ENCODE assay signal across 8 cellular contexts in the genomic region with DNA sequence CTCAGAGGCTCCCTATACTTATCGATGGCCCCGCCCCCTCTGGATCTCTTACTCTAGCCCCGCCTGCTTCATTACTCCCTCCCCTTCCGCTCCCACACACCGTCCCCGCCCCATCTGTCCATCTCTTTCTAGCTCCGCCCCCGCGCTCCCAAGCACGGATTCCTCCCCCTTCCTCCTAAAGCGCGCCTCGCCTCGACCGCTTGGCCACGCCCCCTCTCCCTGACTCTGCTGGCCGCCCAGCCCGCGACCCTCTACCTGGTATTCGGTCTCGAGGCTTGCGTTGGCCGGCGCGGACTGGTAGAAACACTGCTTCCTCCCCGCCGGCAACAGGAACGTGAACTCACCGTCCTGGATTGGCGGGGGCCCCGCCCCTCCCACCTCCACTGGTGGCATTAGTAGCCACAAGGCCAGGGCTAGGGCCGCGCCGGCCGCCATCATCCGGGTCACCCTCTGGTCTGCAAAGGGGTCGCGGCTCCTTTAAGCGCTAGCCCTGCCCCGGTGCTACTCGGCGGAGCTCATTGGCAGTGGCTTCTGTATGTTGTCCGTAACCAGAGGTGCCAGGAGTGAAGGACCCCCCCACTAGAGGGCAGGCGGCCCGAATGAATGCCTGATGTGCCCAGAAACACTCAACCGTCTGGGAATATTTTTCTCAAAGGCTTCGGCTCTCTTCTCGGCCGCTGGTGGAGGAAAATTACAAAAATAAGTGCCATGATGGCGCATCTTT. TPM values are rescaled to one million over a fixed set of nuclear protein-coding genes. Genes with fewer than 3 reads are reported as not detected.
DNase-seq lines count a peak whose midpoint lies in the region; ATAC-seq and TF ChIP-seq lines count a peak whose summit lies in the region.

A gene with protein sequence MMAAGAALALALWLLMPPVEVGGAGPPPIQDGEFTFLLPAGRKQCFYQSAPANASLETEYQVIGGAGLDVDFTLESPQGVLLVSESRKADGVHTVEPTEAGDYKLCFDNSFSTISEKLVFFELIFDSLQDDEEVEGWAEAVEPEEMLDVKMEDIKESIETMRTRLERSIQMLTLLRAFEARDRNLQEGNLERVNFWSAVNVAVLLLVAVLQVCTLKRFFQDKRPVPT (minus strand): TSS at position 459 of the 724 bp plus-strand sequence. CDS start 21 bp downstream, at position 438.

- H3K27ac ChIP-seq in SU-DHL-6 (ENCODE audit: low read depth, low read length) (peak within 1 kb of the TSS; percentile 84), ovary (peak within 1 kb of the TSS; percentile 73 to 98), thyroid gland (peak within 1 kb of the TSS; percentile 97 to 99 (median 99))

- H3K27ac Mint-ChIP-seq in activated naive CD8-positive, alpha-beta T cell treated with anti-CD3 and anti-CD28 coated beads, Interleukin-2, amount 10 ng/mL, durations not matched to agents 7 days and 5 days: peak within 1 kb of the TSS; percentile 98

- POLR2A ChIA-PET in activated naive CD8-positive, alpha-beta T cell treated with anti-CD3 and anti-CD28 coated beads, Interleukin-2, amount 10 ng/mL, durations not matched to agents 7 days and 5 days (lab: Charles Lee): interaction anchor here (0.6 to 2.2 kb wide), 20 partner anchors 9 to 1008 kb away, joined by 3 to 26 read pairs (median 4); a partner anchor contains a TSS

- no peaks in the 10 kb centered on the region for H3K79me2 ChIP-seq in SU-DHL-6 (ENCODE audit: insufficient read depth, low read length)

- H3K4me1 Mint-ChIP-seq in activated naive CD8-positive, alpha-beta T cell treated with anti-CD3 and anti-CD28 coated beads, Interleukin-2, amount 10 ng/mL, durations not matched to agents 7 days and 5 days: peaks cover 14% of the 10 kb centered on the region

- H3K4me3 ChIP-seq in SU-DHL-6 (ENCODE audit: insufficient read depth, low read length, poor library complexity, severe bottlenecking) (peak within 1 kb of the TSS; percentile 62), ovary (peak within 1 kb of the TSS; percentile 68), thyroid gland (replicated peaks in 1 of 3) (peak within 1 kb of the TSS; percentile 63 to 76 (median 73))

- peak within 1 kb of the TSS; percentile 78 for H3K9ac ChIP-seq in SU-DHL-6 (ENCODE audit: low read length)

- H3K4me1 ChIP-seq in ovary (ENCODE audit: insufficient read depth) (peaks cover 4% of the 10 kb centered on the region), thyroid gland (peaks cover 6 to 7% of the 10 kb centered on the region in 2 donors)

- H3K4me2 ChIP-seq in SU-DHL-6 (ENCODE audit: low read depth, low read length, poor library complexity, severe bottlenecking): peak within 1 kb of the TSS; percentile 58

- ATAC-seq in HG02623 (IDR thresholded peaks at IDR 0.05; ENCODE audit: unreplicated experiment): peak; percentile 70
- ATAC-seq in activated naive CD8-positive, alpha-beta T cell treated with anti-CD3 and anti-CD28 coated beads, Interleukin-2, amount 10 ng/mL, durations not matched to agents 7 days and 5 days (ENCODE audit: low read depth): peak; percentile 90
- peak; percentile 95 for ATAC-seq in Right ventricle myocardium inferior

- TF ChIP-seq POLR2A in GM10847 (IDR thresholded peaks at IDR 0.05; ENCODE audit: extremely low read depth, insufficient read length) (peak; percentile 30), ovary (IDR thresholded peaks at IDR 0.05) (peak; percentile 58), thyroid gland (IDR thresholded peaks at IDR 0.05) (peak in 1 of 2 donors; percentile 67)

- no peaks in the 10 kb centered on the region for H3K9me3 ChIP-seq in SU-DHL-6 (ENCODE audit: insufficient read depth, low read length)
- H3K9me3 ChIP-seq in ovary: no peaks in the 10 kb centered on the region
- no peaks in the 10 kb centered on the region for H3K9me3 ChIP-seq in thyroid gland

- peak; percentile 25 for TF ChIP-seq EP300 in ovary (IDR thresholded peaks at IDR 0.05)

- peaks cover 12% of the 10 kb centered on the region for H3F3A ChIP-seq in SU-DHL-6 (ENCODE audit: insufficient read depth)

- H2AFZ ChIP-seq in SU-DHL-6 (ENCODE audit: low read depth, low read length, severe bottlenecking): peak within 1 kb of the TSS; percentile 84

- H3K27me3 Mint-ChIP-seq in activated naive CD8-positive, alpha-beta T cell treated with anti-CD3 and anti-CD28 coated beads, Interleukin-2, amount 10 ng/mL, durations not matched to agents 7 days and 5 days: peaks cover 4% of the 10 kb centered on the region

- DNase-seq in NCI-H128 (lab: John Stamatoyannopoulos, UW; ENCODE audit: unreplicated experiment) (peak; percentile 99), Right ventricle myocardium inferior (ENCODE audit: missing footprints) (peak; percentile 100), ovary (peak; percentile 94 to 100 (median 100)), thyroid gland (peak; percentile 100)
- DNase-seq in activated naive CD8-positive, alpha-beta T cell treated with anti-CD3 and anti-CD28 coated beads, Interleukin-2, amount 10 ng/mL, durations not matched to agents 7 days and 5 days: peak; percentile 92

- H3K4me3 Mint-ChIP-seq in activated naive CD8-positive, alpha-beta T cell treated with anti-CD3 and anti-CD28 coated beads, Interleukin-2, amount 10 ng/mL, durations not matched to agents 7 days and 5 days: peak within 1 kb of the TSS; percentile 90

- no peaks in the 10 kb centered on the region for H3K9me2 ChIP-seq in SU-DHL-6 (replicated peaks; ENCODE audit: insufficient read depth, low read length)

- TF ChIP-seq CTCF in SU-DHL-6 (IDR thresholded peaks at IDR 0.05; ENCODE audit: insufficient read depth, low read length, poor library complexity, severe bottlenecking) (no peak), ovary (IDR thresholded peaks at IDR 0.05) (peak in 2 of 3 donors; percentile 76 to 77), thyroid gland (IDR thresholded peaks at IDR 0.05) (peak in 5 of 6 experiments; percentile 11 to 44 (median 27))

- no peaks in the 10 kb centered on the region for H3K27me3 ChIP-seq in SU-DHL-6 (ENCODE audit: low read length)
- H3K27me3 ChIP-seq in ovary: no peaks in the 10 kb centered on the region
- H3K27me3 ChIP-seq in thyroid gland: no peaks in the 10 kb centered on the region

- no peaks in the 10 kb centered on the region for H4K20me1 ChIP-seq in SU-DHL-6 (ENCODE audit: low read depth, low read length)

- peaks cover 8% of the 10 kb centered on the region for H3K9me3 Mint-ChIP-seq in activated naive CD8-positive, alpha-beta T cell treated with anti-CD3 and anti-CD28 coated beads, Interleukin-2, amount 10 ng/mL, durations not matched to agents 7 days and 5 days

- peaks cover 4% of the 10 kb centered on the region for H3K36me3 Mint-ChIP-seq in activated naive CD8-positive, alpha-beta T cell treated with anti-CD3 and anti-CD28 coated beads, Interleukin-2, amount 10 ng/mL, durations not matched to agents 7 days and 5 days

- H3K36me3 ChIP-seq in SU-DHL-6 (ENCODE audit: low read length) (no peaks in the 10 kb centered on the region), ovary (no peaks in the 10 kb centered on the region), thyroid gland (peaks cover 16 to 22% of the 10 kb centered on the region in 2 donors)

- intact Hi-C loops in Right ventricle myocardium inferior (cut with DNase I): loop anchor here (1.0 to 2.0 kb wide), 2 partner anchors 35 to 119 kb away; a partner anchor contains a TSS
- intact Hi-C loops in ovary (cut with DNase I): no loop called here
- intact Hi-C loops in thyroid gland (cut with DNase I): no loop called here

- WGBS in ovary, 3 donors: 0 to 1% (median 0%) methylated on average over 50 of the region's 50 CpGs
- WGBS in thyroid gland, 2 donors: 0 to 1% methylated on average over 30 to 35 of the region's 50 CpGs

RNA-seq across cellular contexts. Expression of the gene that starts here (rescaled TPM):
- total RNA-seq in activated naive CD8-positive, alpha-beta T cell treated with anti-CD3 and anti-CD28 coated beads, Interleukin-2, amount 10 ng/mL, durations not matched to agents 7 days and 5 days: 10 to 100 TPM in 1 of 2 experiments, 1 to 10 TPM in 1; 8.6 to 11.8 TPM
- total RNA-seq in Right ventricle myocardium inferior (30.3 TPM), ovary (10 to 100 TPM; 24.5 to 53.8 (median 29.1) TPM), thyroid gland (10 to 100 TPM; 41.2 to 71.3 (median 48.7) TPM)
- polyA plus RNA-seq in ovary: 10 to 100 TPM in 1 of 2 donors, 1 to 10 TPM in 1; 9.3 to 49.6 TPM

Comparison
In these comparisons a context has a peak if more than half of its experiments do, and no peak if none do; other contexts are left out.
1. Peak in every context shown above with its lines: DNase-seq, ATAC-seq, H3K4me3 ChIP-seq and H3K27ac ChIP-seq.